ENCODE assay signal across 8 cellular contexts in the genomic region with DNA sequence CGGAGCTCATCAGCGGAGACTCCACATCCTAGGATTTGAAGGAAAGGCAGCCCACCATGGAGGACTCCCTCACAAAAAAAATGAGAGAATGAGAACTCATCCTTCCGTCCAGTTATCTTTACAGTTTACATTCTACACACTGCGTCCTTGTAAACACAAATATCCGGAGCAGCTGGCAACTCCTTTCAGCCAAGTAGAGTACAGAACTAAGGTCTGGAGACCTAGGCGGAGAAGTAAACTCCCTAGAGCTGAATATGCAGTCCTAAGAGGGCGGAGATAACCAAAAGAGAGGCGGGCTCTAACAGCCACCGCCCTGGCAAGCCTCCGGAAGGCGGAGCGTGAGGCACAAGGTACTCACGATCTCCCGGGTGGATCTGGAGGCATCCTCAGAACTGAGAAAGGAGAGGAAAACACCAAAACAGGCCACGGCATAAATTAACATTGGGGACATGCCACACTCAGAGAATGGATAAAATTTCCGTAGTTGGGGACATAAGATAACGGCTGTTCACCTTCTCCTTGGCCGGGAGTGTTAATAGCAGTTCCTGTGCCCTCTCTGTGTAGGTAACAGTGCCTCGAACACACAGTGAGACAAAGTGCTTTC. TPM values are rescaled to one million over a fixed set of nuclear protein-coding genes. Genes with fewer than 3 reads are reported as not detected.
DNase-seq lines count a peak whose midpoint lies in the region; ATAC-seq, FAIRE-seq and TF ChIP-seq lines count a peak whose summit lies in the region.

No MANE protein-coding gene starts in this region.

- peaks cover 33% of the 10 kb centered on the region for H3K4me1 ChIP-seq in astrocyte (ENCODE audit: insufficient read depth, low read length)

- intact Hi-C loops in sciatic nerve (cut with DNase I): no loop called here

- peak overlapping the region; percentile 84 for H3K9ac ChIP-seq in astrocyte (ENCODE audit: low read length)

- H3K27ac ChIP-seq in astrocyte (ENCODE audit: low read depth, low read length): peak overlapping the region; percentile 90

- FAIRE-seq in astrocyte (lab: Jason Lieb, UNC): no peak

- peaks cover 14% of the 10 kb centered on the region for H3K4me1 Mint-ChIP-seq in astrocyte (ENCODE audit: low read depth, unreplicated experiment)

- H4K20me1 ChIP-seq in astrocyte (ENCODE audit: insufficient read depth, low read length): peaks cover 31% of the 10 kb centered on the region

- DNase-seq in NCI-H1930 (lab: John Stamatoyannopoulos, UW) (peak; percentile 27 to 57), T-helper 9 cell (peak; percentile 59), astrocyte (ENCODE audit: low read depth) (peak; percentile 56), hippocampal formation (lab: John Stamatoyannopoulos, UW) (peak; percentile 58 to 82), sciatic nerve (ENCODE audit: low spot score) (peak; percentile 89)

- H3K4me2 ChIP-seq in astrocyte (ENCODE audit: low read length): peak overlapping the region; percentile 91

- TF ChIP-seq POLR2A in GM10847 (IDR thresholded peaks at IDR 0.05; ENCODE audit: extremely low read depth, insufficient read length): peak; percentile 45

- peak overlapping the region; percentile 72 for H3K4me3 ChIP-seq in astrocyte (ENCODE audit: insufficient read depth, low read depth, low read length)

- H3K27me3 Mint-ChIP-seq in astrocyte (ENCODE audit: low read depth, unreplicated experiment): no peaks in the 10 kb centered on the region

- no peaks in the 10 kb centered on the region for H3K36me3 Mint-ChIP-seq in astrocyte (ENCODE audit: low read depth, unreplicated experiment)

- TF ChIP-seq CTCF in astrocyte (IDR thresholded peaks at IDR 0.05; ENCODE audit: insufficient read depth, low read depth, low read length): no peak

- ATAC-seq in sciatic nerve (peak; percentile 49), HG03432 (IDR thresholded peaks at IDR 0.05; ENCODE audit: unreplicated experiment) (no peak), HG03108 (IDR thresholded peaks at IDR 0.05; ENCODE audit: unreplicated experiment) (no peak)

- no peaks in the 10 kb centered on the region for H3K27me3 ChIP-seq in astrocyte (ENCODE audit: insufficient read depth, low read length)

- H3K9me3 Mint-ChIP-seq in astrocyte (ENCODE audit: unreplicated experiment): no peaks in the 10 kb centered on the region

- H3K36me3 ChIP-seq in astrocyte (ENCODE audit: insufficient read depth, low read length): no peaks in the 10 kb centered on the region

- peak overlapping the region; percentile 90 for H3K4me3 Mint-ChIP-seq in astrocyte (ENCODE audit: unreplicated experiment)

- peak overlapping the region; percentile 98 for H3K27ac Mint-ChIP-seq in astrocyte (ENCODE audit: unreplicated experiment)

- peaks cover 38% of the 10 kb centered on the region for H3K79me2 ChIP-seq in astrocyte (ENCODE audit: insufficient read depth, low read length)

- peak overlapping the region; percentile 38 for H2AFZ ChIP-seq in astrocyte (ENCODE audit: low read depth, low read length)

- no peaks in the 10 kb centered on the region for H3K9me3 ChIP-seq in astrocyte (ENCODE audit: insufficient read depth, low read depth, low read length)

RNA-seq across cellular contexts. Expression of a gene that starts 1.0 kb away (rescaled TPM):
- total RNA-seq in astrocyte (49.9 and 54.0 TPM in 2 replicates), sciatic nerve (73.6 TPM)
